12 cellular contexts compared by ENCODE assay signal in genomic region chr2:186426153-186427016, GRCh38. TPM values are rescaled to one million over a fixed set of nuclear protein-coding genes. Genes with fewer than 3 reads are reported as not detected.
DNase-seq lines count a peak whose midpoint lies in the region; ATAC-seq, FAIRE-seq and TF ChIP-seq lines count a peak whose summit lies in the region.
"Had no signal": no experiment of that assay in that cellular context is flagged by ENCODE, and none has a peak within 500 bp of the region (broad histone marks: within the 10 kb centered on the region; RNA-seq: fewer than 3 reads in every experiment).

No MANE protein-coding gene starts in this region.

- no peaks in the 10 kb centered on the region for H3K36me3 ChIP-seq in HEK293 (ENCODE audit: control insufficient read depth in 2 of 2, insufficient read depth in 1 of 2, low read length in 2 of 2)

- no peaks in the 10 kb centered on the region for H3K9me3 ChIP-seq in HEK293 (ENCODE audit: control insufficient read depth, insufficient read depth, low read depth, low read length)
- H3K9me3 ChIP-seq: psoas muscle had no signal

- intact Hi-C loops in cardiac septum (cut with DNase I) = no loop called here

- no peak for TF ChIP-seq CTCF in HEK293 (tag by site-specific recombination; IDR thresholded peaks at IDR 0.05)
- TF ChIP-seq CTCF in foreskin keratinocyte (conservative IDR thresholded peaks at IDR 0.05) = no peak

- no peak overlapping the region for H3K4me3 ChIP-seq in HEK293 (ENCODE audit: low read depth, low read length)
- H3K4me3 ChIP-seq: psoas muscle had no signal

- H3K4me1 ChIP-seq in HEK293 (ENCODE audit: control insufficient read depth, insufficient read depth, low read length) (no peaks in the 10 kb centered on the region), foreskin keratinocyte (no peaks in the 10 kb centered on the region)

- ATAC-seq in HG03521 (IDR thresholded peaks at IDR 0.05; ENCODE audit: unreplicated experiment) (peak; percentile 86), foreskin keratinocyte (no peak)
- ATAC-seq: psoas muscle had no signal

- H3K27me3 ChIP-seq in foreskin keratinocyte = no peaks in the 10 kb centered on the region

- peak; percentile 3 for FAIRE-seq in frontal cortex (lab: Jason Lieb, UNC)

- H3K27ac ChIP-seq in HEK293 (ENCODE audit: extremely low read depth, low read depth, low read length) = no peak overlapping the region
- H3K27ac ChIP-seq in foreskin keratinocyte = no peak overlapping the region
- H3K27ac ChIP-seq: psoas muscle had no signal

- DNase-seq in NCI-H2029 treated with DMSO at 0.1 percent for 48 hours (lab: John Stamatoyannopoulos, UW) = peak; percentile 14
- DNase-seq in NCI-H2029 (lab: John Stamatoyannopoulos, UW) = no peak
- DNase-seq in frontal cortex (ENCODE audit: low spot score in 2 of 2) = no peak
- no peak for DNase-seq in AML-193 (lab: John Stamatoyannopoulos, UW)
- DNase-seq in foreskin keratinocyte = no peak
- DNase-seq in cardiac septum (ENCODE audit: low spot score) = no peak
- DNase-seq: 8988T; activated CD4-positive, CD25-positive, alpha-beta regulatory T cell; central memory CD4-positive, alpha-beta T cell; psoas muscle had no signal

- POLR2A ChIA-PET in HEK293 (lab: Yijun Ruan, JAX) = no interaction called here

- CTCF ChIA-PET in HEK293 (lab: Yijun Ruan, JAX) = interaction anchor here (0.7 kb wide), 1 partner anchor 10 kb away, joined by 3 read pairs; no protein-coding TSS in a partner anchor

TF ChIP-seq in HEK293, 187 proteins besides CTCF, POLR2A, EP300 and RAD21:
- TF ChIP-seq PBX3 (CRISPR knock-in tag; IDR thresholded peaks at IDR 0.05) (no peak), PRDM6 (tag by site-specific recombination; IDR thresholded peaks at IDR 0.05) (0 out of 2 replicates have a peak, but pooled peaks have one; percentile 7)

RNA-seq across cellular contexts. Expression of gene ZC3H15, which starts 59.7 kb away (rescaled TPM):
- total RNA-seq in frontal cortex = 63.2 TPM
- total RNA-seq in foreskin keratinocyte = 89.8 and 98.0 TPM in 2 replicates
- polyA plus RNA-seq in foreskin keratinocyte = 56.3 and 65.0 TPM in 2 replicates
- 36.8 TPM for total RNA-seq in cardiac septum
